8 cellular contexts compared by ENCODE assay signal in the genomic region with DNA sequence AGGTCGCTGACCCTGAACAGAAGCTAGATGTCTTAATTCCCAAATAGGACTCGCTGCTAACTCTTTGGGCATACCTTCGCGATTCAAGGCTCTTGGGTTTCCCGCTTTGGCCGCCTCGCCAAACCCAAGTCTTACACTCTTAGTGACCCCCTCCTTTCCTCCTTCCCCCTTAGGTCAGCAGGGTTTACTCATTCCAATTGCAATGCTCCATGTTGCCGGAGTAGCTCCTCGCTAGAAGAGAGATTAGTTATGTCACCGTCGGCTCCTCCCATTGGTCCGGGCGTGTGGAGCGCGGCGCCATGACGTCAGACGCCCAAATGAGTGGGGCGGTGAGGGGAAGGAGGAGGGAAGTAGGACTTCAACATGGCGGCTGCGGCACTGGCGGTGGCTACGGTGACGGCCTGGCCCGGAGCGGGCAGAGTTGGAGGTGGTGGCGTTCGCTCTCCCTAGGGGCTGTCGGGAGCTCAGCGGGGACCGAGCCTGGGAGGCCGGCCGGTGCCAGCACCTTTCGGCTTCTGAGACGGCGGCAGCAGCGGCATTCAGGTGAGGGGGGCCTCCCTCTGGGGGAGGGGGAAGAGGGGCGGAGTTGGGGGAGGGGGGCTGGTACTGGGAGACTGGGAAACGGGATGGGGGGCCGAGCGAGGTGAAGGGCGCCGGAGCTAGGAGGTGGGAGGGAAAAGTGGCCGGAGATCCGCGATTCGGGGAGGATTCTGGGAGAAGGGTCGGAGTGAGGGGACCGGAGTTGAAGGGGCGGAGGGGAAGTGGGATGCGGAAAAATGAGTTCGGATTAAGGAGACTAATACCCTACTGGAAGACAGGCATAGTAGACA. TPM values are rescaled to one million over a fixed set of nuclear protein-coding genes. Genes with fewer than 3 reads are reported as not detected.
DNase-seq lines count a peak whose midpoint lies in the region; ATAC-seq and TF ChIP-seq lines count a peak whose summit lies in the region.

Gene UBAP1 (plus strand): TSS at position 346 of the 830 bp plus-strand sequence. CDS start 41,872 bp downstream, outside the sequence.

- POLR2A ChIA-PET in activated CD4-positive, alpha-beta T cell treated with anti-CD3 and anti-CD28 coated beads for 36 hours (lab: Charles Lee): interaction anchor here (0.6 to 1.4 kb wide), 3 partner anchors 11 to 130 kb away, joined by 3 to 10 read pairs (median 7); partner anchors contain the start of genes DCAF12 and UBAP2

- DNase-seq in AML-193 (lab: John Stamatoyannopoulos, UW) (peak; percentile 96 to 97), NCI-H510A treated with DMSO at 0.1 percent for 48 hours (lab: John Stamatoyannopoulos, UW) (peak; percentile 91), choroid plexus epithelial cell (ENCODE audit: low read depth) (peak; percentile 98), kidney glomerular epithelial cell (lab: John Stamatoyannopoulos, UW) (peak; percentile 97)
- peak; percentile 98 for DNase-seq in activated CD4-positive, alpha-beta T cell treated with anti-CD3 and anti-CD28 coated beads for 36 hours
- peak; percentile 80 to 82 for DNase-seq in stimulated activated CD4-positive, alpha-beta T cell treated with anti-CD3 and anti-CD28 coated beads, Interleukin-1b, Interleukin-23, amount 100 ng/mL, for 1 hour (ENCODE audit: low read depth in 2 of 2)

- H3K27ac Mint-ChIP-seq in activated CD4-positive, alpha-beta T cell treated with anti-CD3 and anti-CD28 coated beads for 36 hours: peak within 1 kb of the TSS; percentile 96

- peaks cover 12% of the 10 kb centered on the region for H3K36me3 Mint-ChIP-seq in activated CD4-positive, alpha-beta T cell treated with anti-CD3 and anti-CD28 coated beads for 36 hours (ENCODE audit: low read depth)

- no peaks in the 10 kb centered on the region for H3K9me3 Mint-ChIP-seq in activated CD4-positive, alpha-beta T cell treated with anti-CD3 and anti-CD28 coated beads for 36 hours (ENCODE audit: low read depth)

- peak within 1 kb of the TSS; percentile 94 for H3K4me3 ChIP-seq in choroid plexus epithelial cell (ENCODE audit: low read depth, low read length)

- CTCF ChIA-PET in activated CD4-positive, alpha-beta T cell treated with anti-CD3 and anti-CD28 coated beads for 36 hours (lab: Charles Lee): interaction anchor here (0.6 to 1.7 kb wide), 9 partner anchors 9 to 200 kb away, joined by 3 to 5 read pairs (median 4); no protein-coding TSS in a partner anchor

- peaks cover 20% of the 10 kb centered on the region for H3K4me1 Mint-ChIP-seq in activated CD4-positive, alpha-beta T cell treated with anti-CD3 and anti-CD28 coated beads for 36 hours

- H3K27me3 Mint-ChIP-seq in activated CD4-positive, alpha-beta T cell treated with anti-CD3 and anti-CD28 coated beads for 36 hours: no peaks in the 10 kb centered on the region

- TF ChIP-seq CTCF in choroid plexus epithelial cell (conservative IDR thresholded peaks at IDR 0.05; ENCODE audit: low read depth, low read length): no peak

- ATAC-seq in HG03439 (IDR thresholded peaks at IDR 0.05; ENCODE audit: unreplicated experiment): peak; percentile 98
- ATAC-seq in activated CD4-positive, alpha-beta T cell treated with anti-CD3 and anti-CD28 coated beads for 36 hours: peak; percentile 97

- H3K4me3 Mint-ChIP-seq in activated CD4-positive, alpha-beta T cell treated with anti-CD3 and anti-CD28 coated beads for 36 hours: peak within 1 kb of the TSS; percentile 93

- TF ChIP-seq POLR2A in GM19193 (IDR thresholded peaks at IDR 0.05; ENCODE audit: extremely low read depth, insufficient read depth, insufficient read length): peak; percentile 87

- intact Hi-C loops in activated CD4-positive, alpha-beta T cell treated with anti-CD3 and anti-CD28 coated beads for 36 hours (cut with DNase I, micrococcal nuclease): loop anchor here (1.0 to 10.0 kb wide), 13 partner anchors 53 to 1624 kb away; partner anchors contain the start of genes DCAF12 (in 2 of the 2), KIF24 (in 1 of the 2), MYORG (in 1 of the 2) and NFX1 (in 1 of the 2)

RNA-seq across cellular contexts. Expression of gene UBAP1, which starts in this region (rescaled TPM):
- 10 to 100 TPM; 29.5 to 43.3 TPM for total RNA-seq in activated CD4-positive, alpha-beta T cell treated with anti-CD3 and anti-CD28 coated beads for 36 hours

Comparison
In these comparisons a context has a peak if more than half of its experiments do, and no peak if none do; other contexts are left out.
1. Peak in every context shown above with its lines: DNase-seq, ATAC-seq and H3K4me3 ChIP-seq.